In genomic region chr1:29827237-29827750, GRCh38 we compare ENCODE assay signal across 30 cellular contexts.
"Had no signal": no experiment of that assay in that cellular context is flagged by ENCODE, and none has a peak within 500 bp of the region (broad histone marks: within the 10 kb centered on the region; RNA-seq: fewer than 3 reads in every experiment).

No MANE protein-coding gene starts in this region.

- DNase-seq: cerebellar nuclear complex; dorsolateral prefrontal cortex; effector CD8-positive, alpha-beta T cell; endodermal cell; esophagus squamous epithelium; foreskin melanocyte; glutamatergic neuron; heart right ventricle; hippocampal formation; kidney glomerular epithelial cell; left colon; left ventricle myocardium superior; lower lobe of right lung; natural killer cell; stimulated activated CD4-positive, alpha-beta T cell treated with anti-CD3 and anti-CD28 coated beads, Interleukin-12 subunit alpha, Interleukin-12 subunit beta, amount 100 ng/mL, for 4 hours; stimulated activated CD4-positive, alpha-beta T cell treated with anti-CD3 and anti-CD28 coated beads, Interleukin-1b, Interleukin-23, amount 100 ng/mL, for 48 hours; stimulated activated CD4-positive, alpha-beta T cell treated with anti-CD3 and anti-CD28 coated beads, Interleukin-4, amount 100 ng/mL, for 1 hour; stimulated activated CD8-positive, alpha-beta memory T cell treated with anti-CD3 and anti-CD28 coated beads, Interleukin-4, amount 100 ng/mL, for 48 hours; stimulated activated naive CD4-positive, alpha-beta T cell; stimulated activated naive CD8-positive, alpha-beta T cell treated with anti-CD3 and anti-CD28 coated beads, Interleukin-15, amount 100 ng/mL, for 72 hours had no signal

- ATAC-seq: heart right ventricle; left colon; left ventricle myocardium superior; lower lobe of right lung; natural killer cell; sciatic nerve; stimulated activated naive CD8-positive, alpha-beta T cell treated with anti-CD3 and anti-CD28 coated beads, Interleukin-15, amount 100 ng/mL, for 72 hours had no signal

- H3K27ac ChIP-seq: dorsolateral prefrontal cortex, esophagus squamous epithelium, heart right ventricle, lower lobe of right lung, neutrophil, prostate gland, right atrium auricular region, tibial artery had no signal

- H3K27me3 ChIP-seq: right atrium auricular region had no signal

- H3K4me1 ChIP-seq: esophagus squamous epithelium, heart right ventricle, lower lobe of right lung, prostate gland, right atrium auricular region, tibial artery had no signal

- H3K4me3 ChIP-seq: dorsolateral prefrontal cortex, esophagus squamous epithelium, heart right ventricle, lower lobe of right lung, prostate gland, right atrium auricular region, smooth muscle cell, tibial artery had no signal

- H3K36me3 Mint-ChIP-seq: natural killer cell, type B pancreatic cell had no signal

- FAIRE-seq: endothelial cell of umbilical vein, islet of Langerhans had no signal

- H3K4me2 ChIP-seq: smooth muscle cell had no signal

- H3K9me3 ChIP-seq: esophagus squamous epithelium, heart right ventricle, lower lobe of right lung, neutrophil, prostate gland, right atrium auricular region, tibial artery had no signal

- H3K4me1 Mint-ChIP-seq: natural killer cell; neural crest cell; stimulated activated naive CD8-positive, alpha-beta T cell treated with anti-CD3 and anti-CD28 coated beads, Interleukin-15, amount 100 ng/mL, for 72 hours had no signal

- H3K27ac Mint-ChIP-seq: endodermal cell; natural killer cell; stimulated activated naive CD8-positive, alpha-beta T cell treated with anti-CD3 and anti-CD28 coated beads, Interleukin-15, amount 100 ng/mL, for 72 hours; type B pancreatic cell had no signal

- H3K36me3 ChIP-seq: esophagus squamous epithelium, heart right ventricle, lower lobe of right lung, neutrophil, prostate gland, right atrium auricular region, tibial artery had no signal

- H3K9me3 Mint-ChIP-seq: endodermal cell; natural killer cell; neural crest cell; stimulated activated naive CD8-positive, alpha-beta T cell treated with anti-CD3 and anti-CD28 coated beads, Interleukin-15, amount 100 ng/mL, for 72 hours; type B pancreatic cell had no signal

- H3K4me3 Mint-ChIP-seq: endodermal cell; natural killer cell; neural crest cell; stimulated activated naive CD8-positive, alpha-beta T cell treated with anti-CD3 and anti-CD28 coated beads, Interleukin-15, amount 100 ng/mL, for 72 hours; type B pancreatic cell had no signal
